Comparison of ENCODE assay signal across 19 cellular contexts in the genomic region with DNA sequence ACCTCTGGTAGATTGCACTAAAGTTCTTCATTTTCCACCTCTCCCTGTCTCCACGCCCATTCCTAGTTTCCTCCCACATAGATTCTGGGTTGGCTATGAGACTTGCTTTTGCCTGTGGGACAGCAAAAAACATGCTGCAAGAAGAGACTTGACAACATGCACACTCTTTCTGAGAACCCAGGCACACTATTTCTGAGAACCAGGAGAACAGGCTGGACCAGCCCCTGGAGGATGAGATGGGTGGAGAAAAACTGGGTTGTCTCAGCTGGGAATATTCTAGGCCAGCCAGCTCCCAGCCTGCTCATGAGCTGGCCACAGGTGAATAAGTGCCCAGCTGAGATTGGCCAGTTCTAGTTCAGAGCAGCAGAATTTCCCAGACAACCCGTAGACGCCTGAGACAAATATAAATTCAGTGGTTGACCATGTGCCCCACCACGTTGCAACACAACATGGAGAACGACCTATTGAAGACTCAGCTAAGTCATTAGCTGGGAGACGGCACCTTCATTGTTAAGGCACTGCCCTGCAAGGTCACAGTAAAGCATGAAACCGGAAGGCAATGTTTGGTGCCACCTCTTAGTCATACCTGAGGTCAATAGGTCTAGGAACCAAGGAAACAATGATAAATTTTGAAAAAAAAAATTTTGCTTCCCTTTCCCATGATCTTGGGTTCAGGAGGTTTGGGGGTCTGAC.
DNase-seq lines count a peak whose midpoint lies in the region; ATAC-seq and TF ChIP-seq lines count a peak whose summit lies in the region.
"Had no signal": no experiment of that assay in that cellular context is flagged by ENCODE, and none has a peak within 500 bp of the region (broad histone marks: within the 10 kb centered on the region; RNA-seq: fewer than 3 reads in every experiment).

No MANE protein-coding gene starts in this region.

- H3K4me2 ChIP-seq in hepatocyte: no peak overlapping the region

- H3K4me1 Mint-ChIP-seq in WTC11: no peaks in the 10 kb centered on the region
- H3K4me1 Mint-ChIP-seq in stimulated activated naive CD8-positive, alpha-beta T cell treated with anti-CD3 and anti-CD28 coated beads, Interleukin-15, Interleukin-2, amounts not matched to agents 100 ng/mL and 50 ng/mL, for 24 hours (ENCODE audit: low read depth): peaks cover 4% of the 10 kb centered on the region
- H3K4me1 Mint-ChIP-seq in activated naive CD4-positive, alpha-beta T cell treated with anti-CD3 and anti-CD28 coated beads, Interleukin-2, amount 10 ng/mL, durations not matched to agents 7 days and 5 days: no peaks in the 10 kb centered on the region
- H3K4me1 Mint-ChIP-seq: B cell, naive B cell had no signal

- H2AFZ ChIP-seq in hepatocyte: no peak overlapping the region

- no peaks in the 10 kb centered on the region for H3K36me3 ChIP-seq in hepatocyte (replicated peaks; ENCODE audit: insufficient read depth, low read depth)
- H3K36me3 ChIP-seq: ovary, thoracic aorta had no signal

- H3K79me2 ChIP-seq in hepatocyte: no peaks in the 10 kb centered on the region

- H3K27ac Mint-ChIP-seq in WTC11: no peak overlapping the region
- H3K27ac Mint-ChIP-seq in stimulated activated naive CD8-positive, alpha-beta T cell treated with anti-CD3 and anti-CD28 coated beads, Interleukin-15, Interleukin-2, amounts not matched to agents 100 ng/mL and 50 ng/mL, for 24 hours: peak overlapping the region; percentile 31
- no peak overlapping the region for H3K27ac Mint-ChIP-seq in activated naive CD4-positive, alpha-beta T cell treated with anti-CD3 and anti-CD28 coated beads, Interleukin-2, amount 10 ng/mL, durations not matched to agents 7 days and 5 days
- H3K27ac Mint-ChIP-seq: B cell, naive B cell had no signal

- no peak overlapping the region for H3K4me3 Mint-ChIP-seq in WTC11
- H3K4me3 Mint-ChIP-seq in stimulated activated naive CD8-positive, alpha-beta T cell treated with anti-CD3 and anti-CD28 coated beads, Interleukin-15, Interleukin-2, amounts not matched to agents 100 ng/mL and 50 ng/mL, for 24 hours: no peak overlapping the region
- no peak overlapping the region for H3K4me3 Mint-ChIP-seq in activated naive CD4-positive, alpha-beta T cell treated with anti-CD3 and anti-CD28 coated beads, Interleukin-2, amount 10 ng/mL, durations not matched to agents 7 days and 5 days
- H3K4me3 Mint-ChIP-seq: B cell, naive B cell had no signal

- H3K9me3 Mint-ChIP-seq in WTC11: peaks cover 11% of the 10 kb centered on the region
- no peaks in the 10 kb centered on the region for H3K9me3 Mint-ChIP-seq in stimulated activated naive CD8-positive, alpha-beta T cell treated with anti-CD3 and anti-CD28 coated beads, Interleukin-15, Interleukin-2, amounts not matched to agents 100 ng/mL and 50 ng/mL, for 24 hours
- no peaks in the 10 kb centered on the region for H3K9me3 Mint-ChIP-seq in activated naive CD4-positive, alpha-beta T cell treated with anti-CD3 and anti-CD28 coated beads, Interleukin-2, amount 10 ng/mL, durations not matched to agents 7 days and 5 days
- H3K9me3 Mint-ChIP-seq: naive B cell had no signal

- H3K27me3 Mint-ChIP-seq in WTC11 (ENCODE audit: low read depth): no peaks in the 10 kb centered on the region
- peaks cover 10% of the 10 kb centered on the region for H3K27me3 Mint-ChIP-seq in stimulated activated naive CD8-positive, alpha-beta T cell treated with anti-CD3 and anti-CD28 coated beads, Interleukin-15, Interleukin-2, amounts not matched to agents 100 ng/mL and 50 ng/mL, for 24 hours
- H3K27me3 Mint-ChIP-seq in activated naive CD4-positive, alpha-beta T cell treated with anti-CD3 and anti-CD28 coated beads, Interleukin-2, amount 10 ng/mL, durations not matched to agents 7 days and 5 days: peaks cover 4% of the 10 kb centered on the region

- no peak overlapping the region for H3K4me3 ChIP-seq in hepatocyte
- H3K4me3 ChIP-seq: ovary, thoracic aorta had no signal

- H3K36me3 Mint-ChIP-seq in WTC11: 0 out of 2 replicates have a peak, but pooled peaks cover 3% of the 10 kb centered on the region
- no peaks in the 10 kb centered on the region for H3K36me3 Mint-ChIP-seq in stimulated activated naive CD8-positive, alpha-beta T cell treated with anti-CD3 and anti-CD28 coated beads, Interleukin-15, Interleukin-2, amounts not matched to agents 100 ng/mL and 50 ng/mL, for 24 hours (ENCODE audit: low read depth)
- H3K36me3 Mint-ChIP-seq in activated naive CD4-positive, alpha-beta T cell treated with anti-CD3 and anti-CD28 coated beads, Interleukin-2, amount 10 ng/mL, durations not matched to agents 7 days and 5 days: no peaks in the 10 kb centered on the region
- H3K36me3 Mint-ChIP-seq: naive B cell had no signal

- no peaks in the 10 kb centered on the region for H3K9me3 ChIP-seq in hepatocyte (ENCODE audit: low read depth)
- H3K9me3 ChIP-seq: ovary, thoracic aorta had no signal

- CTCF ChIA-PET in WTC11 (lab: Charles Lee): no interaction called here
- CTCF ChIA-PET in activated naive CD4-positive, alpha-beta T cell treated with anti-CD3 and anti-CD28 coated beads, Interleukin-2, amount 10 ng/mL, durations not matched to agents 7 days and 5 days (lab: Charles Lee): interaction anchor here (0.8 kb wide), 1 partner anchor 801 kb away, joined by 3 read pairs; no protein-coding TSS in a partner anchor

- no peaks in the 10 kb centered on the region for H3K4me1 ChIP-seq in hepatocyte (ENCODE audit: insufficient read depth)

- DNase-seq in SIG-M5 treated with dmso at 0.1 percent for 504 hours (lab: John Stamatoyannopoulos, UW; ENCODE audit: unreplicated experiment): peak; percentile 73
- no peak for DNase-seq in SIG-M5 (lab: John Stamatoyannopoulos, UW)
- no peak for DNase-seq in WTC11 (ENCODE audit: low spot score)
- peak; percentile 21 for DNase-seq in hepatocyte (ENCODE audit: low spot score)
- no peak for DNase-seq in COLO829 (ENCODE audit: low spot score)
- DNase-seq in activated CD8-positive, alpha-beta memory T cell treated with anti-CD3 and anti-CD28 coated beads, Interleukin-2, amount 50 U/mL, for 4 hours: no peak
- DNase-seq in activated naive CD4-positive, alpha-beta T cell treated with anti-CD3 and anti-CD28 coated beads, Interleukin-2, amount 10 ng/mL, durations not matched to agents 7 days and 5 days: no peak
- DNase-seq: activated effector memory CD4-positive, alpha-beta T cell treated with anti-CD3 and anti-CD28 coated beads, Interleukin-2, amount 50 U/mL, for 16 hours; H7; naive B cell; NCI-H1417; NCI-H526 treated with DMSO at 0.1 percent for 48 hours; ovary; stimulated activated CD4-positive, alpha-beta T cell treated with anti-CD3 and anti-CD28 coated beads, Interleukin-4, amount 100 ng/mL, for 1 hour; T1000 had no signal

- 87% methylated on average over 7 of the region's 7 CpGs for WGBS in hepatocyte (ENCODE audit: low lambda C conversion rate, missing lambda C conversion rate)

- POLR2A ChIA-PET in WTC11 (lab: Charles Lee): no interaction called here

- H3K9me2 ChIP-seq in hepatocyte (replicated peaks; ENCODE audit: insufficient read depth): no peaks in the 10 kb centered on the region

- TF ChIP-seq CTCF in WTC11 (IDR thresholded peaks at IDR 0.05) (no peak), hepatocyte (IDR thresholded peaks at IDR 0.05; ENCODE audit: poor library complexity) (no peak)

- H3K27ac ChIP-seq in hepatocyte: peak overlapping the region; percentile 36
- H3K27ac ChIP-seq: 22Rv1, ovary, thoracic aorta had no signal

- ATAC-seq in WTC11: no peak

- H4K20me1 ChIP-seq in hepatocyte (ENCODE audit: insufficient read depth, poor library complexity, severe bottlenecking): no peaks in the 10 kb centered on the region

- H3K27me3 ChIP-seq in hepatocyte: no peaks in the 10 kb centered on the region
- H3K27me3 ChIP-seq: ovary had no signal

TF ChIP-seq in WTC11, 78 proteins besides CTCF, POLR2A, EP300 and RAD21:
- TF ChIP-seq ZNF671 (CRISPR knock-in tag; IDR thresholded peaks at IDR 0.05) (no peak), CBFB (CRISPR knock-in tag; IDR thresholded peaks at IDR 0.05; ENCODE audit: low read depth) (no peak), TEAD1 (CRISPR knock-in tag; IDR thresholded peaks at IDR 0.05) (no peak), ATF3 (CRISPR knock-in tag; conservative IDR thresholded peaks at IDR 0.05) (no peak), NFE2L1 (CRISPR knock-in tag; IDR thresholded peaks at IDR 0.05) (no peak), GABPB1 (CRISPR knock-in tag; IDR thresholded peaks at IDR 0.05) (peak; percentile 46; the same call in 1 of the 2 replicates), IRF2 (CRISPR knock-in tag; IDR thresholded peaks at IDR 0.05; ENCODE audit: borderline replicate concordance, low read depth) (no peak)
- TF ChIP-seq, protein P1, sequence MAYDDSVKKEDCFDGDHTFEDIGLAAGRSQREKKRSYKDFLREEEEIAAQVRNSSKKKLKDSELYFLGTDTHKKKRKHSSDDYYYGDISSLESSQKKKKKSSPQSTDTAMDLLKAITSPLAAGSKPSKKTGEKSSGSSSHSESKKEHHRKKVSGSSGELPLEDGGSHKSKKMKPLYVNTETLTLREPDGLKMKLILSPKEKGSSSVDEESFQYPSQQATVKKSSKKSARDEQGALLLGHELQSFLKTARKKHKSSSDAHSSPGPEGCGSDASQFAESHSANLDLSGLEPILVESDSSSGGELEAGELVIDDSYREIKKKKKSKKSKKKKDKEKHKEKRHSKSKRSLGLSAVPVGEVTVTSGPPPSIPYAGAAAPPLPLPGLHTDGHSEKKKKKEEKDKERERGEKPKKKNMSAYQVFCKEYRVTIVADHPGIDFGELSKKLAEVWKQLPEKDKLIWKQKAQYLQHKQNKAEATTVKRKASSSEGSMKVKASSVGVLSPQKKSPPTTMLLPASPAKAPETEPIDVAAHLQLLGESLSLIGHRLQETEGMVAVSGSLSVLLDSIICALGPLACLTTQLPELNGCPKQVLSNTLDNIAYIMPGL (CRISPR knock-in tag; IDR thresholded peaks at IDR 0.05): no peak
TF ChIP-seq in WTC11: peak in this region for 1.

Comparison
In these comparisons a context has a peak if more than half of its experiments do, and no peak if none do; other contexts are left out.
1. DNase-seq: peak in SIG-M5 treated with dmso at 0.1 percent for 504 hours (single experiment) and hepatocyte (single experiment); none in SIG-M5 (single experiment), WTC11 (single experiment), COLO829 (single experiment), activated CD8-positive, alpha-beta memory T cell treated with anti-CD3 and anti-CD28 coated beads, Interleukin-2, amount 50 U/mL, for 4 hours (single experiment) and activated naive CD4-positive, alpha-beta T cell treated with anti-CD3 and anti-CD28 coated beads, Interleukin-2, amount 10 ng/mL, durations not matched to agents 7 days and 5 days (single experiment).